28 cellular contexts compared by ENCODE assay signal in genomic region chr7:85682819-85683218, GRCh38.
DNase-seq lines count a peak whose midpoint lies in the region; ATAC-seq and TF ChIP-seq lines count a peak whose summit lies in the region.
"Had no signal": no experiment of that assay in that cellular context is flagged by ENCODE, and none has a peak within 500 bp of the region (broad histone marks: within the 10 kb centered on the region; RNA-seq: fewer than 3 reads in every experiment).

No MANE protein-coding gene starts in this region.

- no peaks in the 10 kb centered on the region for H3K36me3 Mint-ChIP-seq in stimulated activated memory B cell treated with anti-CD40 and anti-IgM and Interleukin-4, amounts not matched to agents 10 μg/mL and 1 μg/mL and 100 μg/mL, for 72 hours
- H3K36me3 Mint-ChIP-seq: activated naive CD8-positive, alpha-beta T cell treated with anti-CD3 and anti-CD28 coated beads, Interleukin-2, amount 10 ng/mL, durations not matched to agents 7 days and 5 days; stimulated activated naive B cell treated with anti-CD40 and anti-IgM and Interleukin-4, amounts not matched to agents 10 μg/mL and 1 μg/mL and 100 μg/mL, for 72 hours had no signal

- no peaks in the 10 kb centered on the region for H3K27me3 Mint-ChIP-seq in stimulated activated memory B cell treated with anti-CD40 and anti-IgM and Interleukin-4, amounts not matched to agents 10 μg/mL and 1 μg/mL and 100 μg/mL, for 72 hours
- H3K27me3 Mint-ChIP-seq: activated naive CD8-positive, alpha-beta T cell treated with anti-CD3 and anti-CD28 coated beads, Interleukin-2, amount 10 ng/mL, durations not matched to agents 7 days and 5 days; CD4-positive, alpha-beta T cell; stimulated activated naive B cell treated with anti-CD40 and anti-IgM and Interleukin-4, amounts not matched to agents 10 μg/mL and 1 μg/mL and 100 μg/mL, for 72 hours had no signal

- ATAC-seq in gastroesophageal sphincter (peak; percentile 60), GM19463 (IDR thresholded peaks at IDR 0.05; ENCODE audit: unreplicated experiment) (no peak), left cardiac atrium (no peak)
- ATAC-seq in stimulated activated memory B cell treated with anti-CD40 and anti-IgM and Interleukin-4, amounts not matched to agents 10 μg/mL and 1 μg/mL and 100 μg/mL, for 72 hours: no peak
- ATAC-seq: GM12878; left lobe of liver; stimulated activated naive B cell treated with anti-CD40 and anti-IgM and Interleukin-4, amounts not matched to agents 10 μg/mL and 1 μg/mL and 100 μg/mL, for 72 hours had no signal

- peaks cover 10% of the 10 kb centered on the region for H3K9me3 Mint-ChIP-seq in stimulated activated memory B cell treated with anti-CD40 and anti-IgM and Interleukin-4, amounts not matched to agents 10 μg/mL and 1 μg/mL and 100 μg/mL, for 72 hours

- no peaks in the 10 kb centered on the region for H3K27me3 ChIP-seq in gastroesophageal sphincter
- H3K27me3 ChIP-seq: cardiac muscle cell, sigmoid colon had no signal

- no peak for TF ChIP-seq EP300 in gastroesophageal sphincter (IDR thresholded peaks at IDR 0.05)

- peaks cover 0 to 9% (median 0%) of the 10 kb centered on the region in 3 donors for H3K9me3 ChIP-seq in gastroesophageal sphincter
- H3K9me3 ChIP-seq: sigmoid colon had no signal

- no peak overlapping the region for H3K27ac ChIP-seq in gastroesophageal sphincter
- H3K27ac ChIP-seq: cardiac muscle cell, parathyroid adenoma, sigmoid colon had no signal

- no peaks in the 10 kb centered on the region for H3K4me1 Mint-ChIP-seq in stimulated activated memory B cell treated with anti-CD40 and anti-IgM and Interleukin-4, amounts not matched to agents 10 μg/mL and 1 μg/mL and 100 μg/mL, for 72 hours
- H3K4me1 Mint-ChIP-seq: activated naive CD8-positive, alpha-beta T cell treated with anti-CD3 and anti-CD28 coated beads, Interleukin-2, amount 10 ng/mL, durations not matched to agents 7 days and 5 days; nephron progenitor cell; stimulated activated naive B cell treated with anti-CD40 and anti-IgM and Interleukin-4, amounts not matched to agents 10 μg/mL and 1 μg/mL and 100 μg/mL, for 72 hours had no signal

- no peaks in the 10 kb centered on the region for H3K4me1 ChIP-seq in gastroesophageal sphincter
- H3K4me1 ChIP-seq: parathyroid adenoma, sigmoid colon had no signal

- DNase-seq in EH (ENCODE audit: low read depth) (peak; percentile 13), NCI-H226 (peak; percentile 35), dedifferentiated amniotic fluid mesenchymal stem cell (ENCODE audit: extremely low spot score) (peak; percentile 57), medulla oblongata (ENCODE audit: extremely low spot score) (no peak), left cardiac atrium (no peak)
- DNase-seq: activated CD4-positive, alpha-beta T cell treated with anti-CD3 and anti-CD28 coated beads for 48 hours; activated naive CD8-positive, alpha-beta T cell treated with anti-CD3 and anti-CD28 coated beads, Interleukin-2, amount 10 ng/mL, durations not matched to agents 7 days and 5 days; CD4-positive, alpha-beta T cell; dermis blood vessel endothelial cell; DMS 273 treated with DMSO at 0.1 percent for 48 hours; GF-D8; glutamatergic neuron; Kasumi-1; NCI-H1048; NCI-H2029 treated with DMSO at 0.1 percent for 48 hours; NCI-H510A; nephron progenitor cell; SHP77; sigmoid colon; stimulated activated naive B cell treated with anti-CD40 and anti-IgM and Interleukin-4, amounts not matched to agents 10 μg/mL and 1 μg/mL and 100 μg/mL, for 72 hours had no signal

- no peak for TF ChIP-seq CTCF in gastroesophageal sphincter (IDR thresholded peaks at IDR 0.05)

- no peak overlapping the region for H3K4me3 Mint-ChIP-seq in stimulated activated memory B cell treated with anti-CD40 and anti-IgM and Interleukin-4, amounts not matched to agents 10 μg/mL and 1 μg/mL and 100 μg/mL, for 72 hours
- H3K4me3 Mint-ChIP-seq: activated naive CD8-positive, alpha-beta T cell treated with anti-CD3 and anti-CD28 coated beads, Interleukin-2, amount 10 ng/mL, durations not matched to agents 7 days and 5 days; CD4-positive, alpha-beta T cell; nephron progenitor cell; stimulated activated naive B cell treated with anti-CD40 and anti-IgM and Interleukin-4, amounts not matched to agents 10 μg/mL and 1 μg/mL and 100 μg/mL, for 72 hours had no signal

- no peaks in the 10 kb centered on the region for H3K36me3 ChIP-seq in gastroesophageal sphincter
- H3K36me3 ChIP-seq: cardiac muscle cell, sigmoid colon had no signal

- TF ChIP-seq POLR2A in gastroesophageal sphincter (IDR thresholded peaks at IDR 0.05): no peak

- H3K4me3 ChIP-seq in gastroesophageal sphincter: no peak overlapping the region
- H3K4me3 ChIP-seq: cardiac muscle cell, GM12878, sigmoid colon had no signal

- no peak overlapping the region for H3K27ac Mint-ChIP-seq in stimulated activated memory B cell treated with anti-CD40 and anti-IgM and Interleukin-4, amounts not matched to agents 10 μg/mL and 1 μg/mL and 100 μg/mL, for 72 hours
- H3K27ac Mint-ChIP-seq: activated naive CD8-positive, alpha-beta T cell treated with anti-CD3 and anti-CD28 coated beads, Interleukin-2, amount 10 ng/mL, durations not matched to agents 7 days and 5 days; activated T-helper 2 cell treated with anti-CD3 and anti-CD28 coated beads, Interferon-gamma antibody, Interleukin-2, Interleukin-4, amounts not matched to agents 10 μg/mL and 5 μg/mL and 100 μg/mL, durations not matched to agents 14 hours and 24 hours and 36 hours; CD4-positive, alpha-beta T cell; nephron progenitor cell; stimulated activated naive B cell treated with anti-CD40 and anti-IgM and Interleukin-4, amounts not matched to agents 10 μg/mL and 1 μg/mL and 100 μg/mL, for 72 hours had no signal

- intact Hi-C loops in left cardiac atrium (cut with DNase I): no loop called here

Comparison
In these comparisons a context has a peak if more than half of its experiments do, and no peak if none do; other contexts are left out.
1. DNase-seq: peak in EH (single experiment), NCI-H226 (single experiment) and dedifferentiated amniotic fluid mesenchymal stem cell (single experiment); none in medulla oblongata (single experiment) and left cardiac atrium (single experiment).